Comparison of ENCODE assay signal across 1 cellular context in genomic region chr5:78056901-78057514, GRCh38.
TF ChIP-seq lines count a peak whose summit lies in the region.

No MANE protein-coding gene starts in this region.

TF ChIP-seq in endothelial cell of umbilical vein, 7 proteins besides CTCF, POLR2A, EP300 and RAD21 (continued from another document):
- TF ChIP-seq EZH2 (IDR thresholded peaks at IDR 0.05; ENCODE audit: borderline replicate concordance, low read depth, low read length, severe bottlenecking) (no peak), FOS (IDR thresholded peaks at IDR 0.05; ENCODE audit: borderline replicate concordance, insufficient read depth, low read length) (peak; percentile 51)
